8 cellular contexts compared by ENCODE assay signal in the genomic region with DNA sequence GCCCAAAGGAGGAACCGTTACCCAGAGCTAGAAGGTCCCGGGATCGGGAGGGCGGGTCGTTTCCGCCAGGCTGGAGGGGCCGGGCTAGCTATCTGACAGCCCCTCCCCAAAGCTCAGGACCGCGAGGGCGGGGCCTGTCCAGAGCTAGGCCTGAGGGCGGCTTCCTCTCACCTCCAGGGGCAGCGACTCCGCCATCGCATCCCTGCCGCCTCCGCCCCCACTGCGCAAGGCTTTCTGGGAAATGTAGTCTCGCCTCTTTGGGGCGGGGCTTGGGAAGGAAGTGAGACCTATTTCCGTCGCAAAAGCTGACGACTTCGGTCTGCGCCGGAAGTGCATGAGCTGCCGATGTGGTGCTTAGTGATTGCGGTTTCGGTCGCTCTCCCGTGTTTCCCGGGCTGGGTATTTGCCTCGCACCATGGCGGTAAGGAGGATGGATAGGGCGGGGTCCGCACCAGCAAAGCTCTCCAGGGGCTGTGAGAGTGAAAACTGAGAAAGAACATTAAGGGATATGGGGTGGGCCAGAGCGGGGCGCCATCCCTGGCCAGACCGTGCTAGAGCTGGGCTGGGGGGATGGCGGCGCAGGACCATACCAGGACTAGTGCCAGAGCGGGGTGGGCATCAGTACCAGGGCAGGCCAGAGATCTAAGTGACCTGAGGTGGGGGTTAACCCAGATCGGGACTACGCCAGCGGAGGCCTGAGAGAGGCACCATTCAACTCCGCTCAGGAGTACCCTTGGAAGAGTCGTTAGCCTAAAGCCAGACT. TPM values are rescaled to one million over a fixed set of nuclear protein-coding genes. Genes with fewer than 3 reads are reported as not detected.
DNase-seq lines count a peak whose midpoint lies in the region; ATAC-seq and TF ChIP-seq lines count a peak whose summit lies in the region.

A gene (plus strand): TSS at position 327 of the 763 bp plus-strand sequence. CDS start 89 bp downstream, at position 416.

- H3K36me3 ChIP-seq in NT2/D1 (ENCODE audit: insufficient read depth, insufficient read length, low read length) (peaks cover 44% of the 10 kb centered on the region), endodermal cell (ENCODE audit: control insufficient read depth, insufficient read depth, low read length) (peaks cover 39% of the 10 kb centered on the region), mesendoderm (ENCODE audit: control insufficient read depth, insufficient read depth, low read length) (peaks cover 19% of the 10 kb centered on the region)

- H3K23ac ChIP-seq in mesendoderm (ENCODE audit: low read length), result no peak within 1 kb of the TSS

- H3K4me2 ChIP-seq in mesendoderm (ENCODE audit: low read length), result peak within 1 kb of the TSS; percentile 99

- H3K36me3 Mint-ChIP-seq in activated CD8-positive, alpha-beta memory T cell treated with anti-CD3 and anti-CD28 coated beads, Interleukin-2, amount 10 ng/mL, durations not matched to agents 7 days and 5 days, result peaks cover 24% of the 10 kb centered on the region
- H3K36me3 Mint-ChIP-seq in endodermal cell (ENCODE audit: low read depth), result peaks cover 28% of the 10 kb centered on the region

- H3K4me3 Mint-ChIP-seq in activated CD8-positive, alpha-beta memory T cell treated with anti-CD3 and anti-CD28 coated beads, Interleukin-2, amount 10 ng/mL, durations not matched to agents 7 days and 5 days, result peak within 1 kb of the TSS; percentile 98
- peak within 1 kb of the TSS; percentile 96 for H3K4me3 Mint-ChIP-seq in endodermal cell

- H3K4ac ChIP-seq in mesendoderm (ENCODE audit: low read depth, low read length), result no peak within 1 kb of the TSS

- peak within 1 kb of the TSS; percentile 96 for H3K27ac Mint-ChIP-seq in activated CD8-positive, alpha-beta memory T cell treated with anti-CD3 and anti-CD28 coated beads, Interleukin-2, amount 10 ng/mL, durations not matched to agents 7 days and 5 days
- peak within 1 kb of the TSS; percentile 97 for H3K27ac Mint-ChIP-seq in endodermal cell

- no peak within 1 kb of the TSS for H4K5ac ChIP-seq in mesendoderm (ENCODE audit: low read length)

- H4K8ac ChIP-seq in mesendoderm (ENCODE audit: low read depth, low read length), result no peak within 1 kb of the TSS

- no peaks in the 10 kb centered on the region for H3K27me3 Mint-ChIP-seq in activated CD8-positive, alpha-beta memory T cell treated with anti-CD3 and anti-CD28 coated beads, Interleukin-2, amount 10 ng/mL, durations not matched to agents 7 days and 5 days
- H3K27me3 Mint-ChIP-seq in endodermal cell (ENCODE audit: insufficient read depth), result peaks cover 9% of the 10 kb centered on the region

- peak within 1 kb of the TSS; percentile 96 for H3K56ac ChIP-seq in mesendoderm (ENCODE audit: low read length)

- H3K27ac ChIP-seq in endodermal cell (ENCODE audit: low read depth, low read length), result no peak within 1 kb of the TSS
- no peak within 1 kb of the TSS for H3K27ac ChIP-seq in mesendoderm (ENCODE audit: low read depth, low read length)

- peak within 1 kb of the TSS; percentile 97 for H3K4me3 ChIP-seq in NT2/D1 (ENCODE audit: insufficient read length, low read depth)
- peak within 1 kb of the TSS; percentile 99 for H3K4me3 ChIP-seq in endodermal cell (ENCODE audit: low read length)
- H3K4me3 ChIP-seq in mesendoderm (ENCODE audit: low read length), result peak within 1 kb of the TSS; percentile 100

- H2BK5ac ChIP-seq in mesendoderm (ENCODE audit: low read length), result no peak within 1 kb of the TSS

- H3K9me3 Mint-ChIP-seq in activated CD8-positive, alpha-beta memory T cell treated with anti-CD3 and anti-CD28 coated beads, Interleukin-2, amount 10 ng/mL, durations not matched to agents 7 days and 5 days (ENCODE audit: low read depth), result no peaks in the 10 kb centered on the region
- no peaks in the 10 kb centered on the region for H3K9me3 Mint-ChIP-seq in endodermal cell

- DNase-seq in COR-L47 (lab: John Stamatoyannopoulos, UW) (peak; percentile 97), HUDEP-2 (lab: John Stamatoyannopoulos, UW; ENCODE audit: unreplicated experiment in 76 of 76) (peak in 75 of 76 experiments; percentile 41 to 99 (median 96)), NT2/D1 (ENCODE audit: low read depth, low spot score) (peak; percentile 99), endodermal cell (peak; percentile 100), mesendoderm (peak; percentile 100)
- peak; percentile 100 for DNase-seq in activated CD8-positive, alpha-beta memory T cell treated with anti-CD3 and anti-CD28 coated beads, Interleukin-2, amount 10 ng/mL, durations not matched to agents 7 days and 5 days
- DNase-seq in stimulated activated CD8-positive, alpha-beta memory T cell treated with anti-CD3 and anti-CD28 coated beads, Interleukin-15, amount 100 ng/mL, for 1 hour (ENCODE audit: low read depth), result peak; percentile 98

- no peaks in the 10 kb centered on the region for H3K9me3 ChIP-seq in NT2/D1 (ENCODE audit: insufficient read depth, low read length)
- no peaks in the 10 kb centered on the region for H3K9me3 ChIP-seq in endodermal cell (ENCODE audit: control insufficient read depth, low read length)

- H3K4me1 Mint-ChIP-seq in activated CD8-positive, alpha-beta memory T cell treated with anti-CD3 and anti-CD28 coated beads, Interleukin-2, amount 10 ng/mL, durations not matched to agents 7 days and 5 days, result peaks cover 50% of the 10 kb centered on the region
- H3K4me1 Mint-ChIP-seq in endodermal cell, result peaks cover 27% of the 10 kb centered on the region

- no peak within 1 kb of the TSS for H3K18ac ChIP-seq in mesendoderm (ENCODE audit: low read length)

- H2BK120ac ChIP-seq in mesendoderm (ENCODE audit: low read depth, low read length), result no peak within 1 kb of the TSS

- H3K27me3 ChIP-seq in NT2/D1 (ENCODE audit: insufficient read depth, insufficient read length), result peaks cover 10% of the 10 kb centered on the region
- no peaks in the 10 kb centered on the region for H3K27me3 ChIP-seq in endodermal cell (ENCODE audit: control insufficient read depth, insufficient read depth, low read length, poor library complexity, severe bottlenecking)
- no peaks in the 10 kb centered on the region for H3K27me3 ChIP-seq in mesendoderm (ENCODE audit: insufficient read depth, low read length, poor library complexity)

- WGBS in endodermal cell (ENCODE audit: insufficient coverage in 1 of 2, insufficient read length in 1 of 2), 2 experiments, result 0 to 1% methylated on average over 27 to 46 of the region's 46 CpGs
- no CpG with 5 or more reads among the region's 46 CpGs for WGBS in mesendoderm (ENCODE audit: extremely low coverage, insufficient coverage, low lambda C conversion rate)

- CTCF ChIA-PET in activated CD8-positive, alpha-beta memory T cell treated with anti-CD3 and anti-CD28 coated beads, Interleukin-2, amount 10 ng/mL, durations not matched to agents 7 days and 5 days (lab: Charles Lee), result interaction anchor here (0.8 to 3.2 kb wide), 21 partner anchors 9 to 280 kb away, joined by 3 to 41 read pairs (median 3); a partner anchor contains a TSS

- peaks cover 13% of the 10 kb centered on the region for H3K79me2 ChIP-seq in mesendoderm (ENCODE audit: control insufficient read depth, insufficient read depth, low read length)

- peak; percentile 84 for ATAC-seq in GM21367 (IDR thresholded peaks at IDR 0.05; ENCODE audit: unreplicated experiment)
- ATAC-seq in activated CD8-positive, alpha-beta memory T cell treated with anti-CD3 and anti-CD28 coated beads, Interleukin-2, amount 10 ng/mL, durations not matched to agents 7 days and 5 days, result peak; percentile 98

- no peak within 1 kb of the TSS for H2BK15ac ChIP-seq in mesendoderm (replicated peaks; ENCODE audit: low read depth)

- peak; percentile 51 for TF ChIP-seq CTCF in endodermal cell (conservative IDR thresholded peaks at IDR 0.05)

- H2AK5ac ChIP-seq in mesendoderm (ENCODE audit: low read length), result no peak within 1 kb of the TSS

- H3K9ac ChIP-seq in NT2/D1 (ENCODE audit: insufficient read length, low read depth) (peak within 1 kb of the TSS; percentile 97), endodermal cell (ENCODE audit: extremely low read depth, low read length, poor library complexity, severe bottlenecking) (peak within 1 kb of the TSS; percentile 82), mesendoderm (ENCODE audit: low read length) (peak within 1 kb of the TSS; percentile 97)

- H3K4me1 ChIP-seq in NT2/D1 (ENCODE audit: insufficient read depth, insufficient read length) (peaks cover 5% of the 10 kb centered on the region), endodermal cell (ENCODE audit: control insufficient read depth, insufficient read depth, low read length) (peaks cover 3% of the 10 kb centered on the region), mesendoderm (ENCODE audit: control insufficient read depth, low read depth, low read length) (peaks cover 2% of the 10 kb centered on the region)

- peaks cover 15% of the 10 kb centered on the region for H3K79me1 ChIP-seq in mesendoderm (ENCODE audit: low read length)

RNA-seq across cellular contexts. Expression of the gene that starts here (rescaled TPM):
- 10 to 100 TPM; 32.3 to 39.7 TPM for total RNA-seq in activated CD8-positive, alpha-beta memory T cell treated with anti-CD3 and anti-CD28 coated beads, Interleukin-2, amount 10 ng/mL, durations not matched to agents 7 days and 5 days
- total RNA-seq in endodermal cell, result 10 to 100 TPM; 43.1 to 46.4 TPM
- 40.4 TPM for polyA plus RNA-seq in endodermal cell (2013, experiment 1 of 2)
- polyA plus RNA-seq in endodermal cell (2013, experiment 2 of 2), result 36.2 TPM
- polyA plus RNA-seq in mesendoderm (2013, experiment 1 of 2), result 37.1 TPM
- 34.1 TPM for polyA plus RNA-seq in mesendoderm (2013, experiment 2 of 2)
